In genomic region chr2:71068218-71069035, GRCh38 we compare ENCODE assay signal across 1 cellular context.
TF ChIP-seq lines count a peak whose summit lies in the region.

Gene NAGK (plus strand): TSS chr2:71068648. CDS start chr2:71068684, 36 bp downstream.

TF ChIP-seq in K562, 482 proteins besides CTCF, POLR2A, EP300 and RAD21 (continued from another document and continues in another):
- TF ChIP-seq THRB (CRISPR knock-in tag; conservative IDR thresholded peaks at IDR 0.05) (peak; percentile 74), GTF2F1 (IDR thresholded peaks at IDR 0.05; ENCODE audit: low read depth, low read length) (no peak), ZNF57 (CRISPR knock-in tag; IDR thresholded peaks at IDR 0.05) (no peak), NKRF (IDR thresholded peaks at IDR 0.05; ENCODE audit: borderline replicate concordance) (peak; percentile 98), ZNF318 (IDR thresholded peaks at IDR 0.05; ENCODE audit: borderline replicate concordance in 1 of 2, low read depth in 1 of 2) (peak in 1 of 2 experiments; percentile 95; a peak in 2 of 4 replicates), ZNF589 (CRISPR knock-in tag; IDR thresholded peaks at IDR 0.05; ENCODE audit: low read depth) (no peak), FOXO4 (CRISPR knock-in tag; IDR thresholded peaks at IDR 0.05) (peak; percentile 47; the same call in 1 of the 2 replicates), FIP1L1 (IDR thresholded peaks at IDR 0.05; ENCODE audit: low read depth, low read length, poor library complexity, severe bottlenecking) (peak; percentile 77), PRDM10 (IDR thresholded peaks at IDR 0.05; ENCODE audit: partially characterized antibody) (peak; percentile 37), TSC22D4 (tag; IDR thresholded peaks at IDR 0.05) (no peak), E4F1 (CRISPR knock-in tag; IDR thresholded peaks at IDR 0.05; ENCODE audit: borderline replicate concordance) (peak; percentile 31; the same call in 1 of the 2 replicates), KDM5B (IDR thresholded peaks at IDR 0.05; ENCODE audit: insufficient replicate concordance, low read depth, low read length) (peak; percentile 96), MBD2 (IDR thresholded peaks at IDR 0.05; ENCODE audit: borderline replicate concordance, low read depth) (peak; percentile 89), CHCHD3 (CRISPR knock-in tag; IDR thresholded peaks at IDR 0.05) (peak; percentile 92), TEAD4 (IDR thresholded peaks at IDR 0.05; ENCODE audit: low read length) (0 out of 2 replicates have a peak, but pooled peaks have one; percentile 8), TEAD4 (CRISPR knock-in tag; IDR thresholded peaks at IDR 0.05; ENCODE audit: borderline replicate concordance) (no peak), STAT5A (IDR thresholded peaks at IDR 0.05; ENCODE audit: borderline replicate concordance, low read length) (no peak), ZFPM2 (CRISPR knock-in tag; IDR thresholded peaks at IDR 0.05) (0 out of 2 replicates have a peak, but pooled peaks have one; percentile 24), FOSL1 (tag; conservative IDR thresholded peaks at IDR 0.05) (peak; percentile 48), ZFP30 (CRISPR knock-in tag; IDR thresholded peaks at IDR 0.05; ENCODE audit: borderline replicate concordance) (no peak), USF2 (CRISPR knock-in tag; IDR thresholded peaks at IDR 0.05) (peak; percentile 90), PHB (CRISPR knock-in tag; IDR thresholded peaks at IDR 0.05) (peak; percentile 8; the same call in 1 of the 2 replicates), ZNF77 (CRISPR knock-in tag; IDR thresholded peaks at IDR 0.05) (no peak), FOXP4 (CRISPR knock-in tag; IDR thresholded peaks at IDR 0.05; ENCODE audit: borderline replicate concordance) (0 out of 2 replicates have a peak, but pooled peaks have one; percentile 72), KLF1 (tag; IDR thresholded peaks at IDR 0.05) (peak; percentile 88), NFRKB (IDR thresholded peaks at IDR 0.05; ENCODE audit: low read depth) (peak; percentile 17; the same call in 1 of the 2 replicates), SP1 (CRISPR knock-in tag; IDR thresholded peaks at IDR 0.05) (peak; percentile 76; the same call in 1 of the 2 replicates), ATF7 (IDR thresholded peaks at IDR 0.05) (peak; percentile 83), FOXK2 (conservative IDR thresholded peaks at IDR 0.05 in 1 of 2, IDR thresholded peaks at IDR 0.05 in 1 of 2; ENCODE audit: low read depth in 2 of 2) (peak in 1 of 2 experiments; percentile 79; a peak in 1 of 4 replicates), RB1 (IDR thresholded peaks at IDR 0.05; ENCODE audit: low read depth) (peak; percentile 91)
